9 cellular contexts compared by ENCODE assay signal in the genomic region with DNA sequence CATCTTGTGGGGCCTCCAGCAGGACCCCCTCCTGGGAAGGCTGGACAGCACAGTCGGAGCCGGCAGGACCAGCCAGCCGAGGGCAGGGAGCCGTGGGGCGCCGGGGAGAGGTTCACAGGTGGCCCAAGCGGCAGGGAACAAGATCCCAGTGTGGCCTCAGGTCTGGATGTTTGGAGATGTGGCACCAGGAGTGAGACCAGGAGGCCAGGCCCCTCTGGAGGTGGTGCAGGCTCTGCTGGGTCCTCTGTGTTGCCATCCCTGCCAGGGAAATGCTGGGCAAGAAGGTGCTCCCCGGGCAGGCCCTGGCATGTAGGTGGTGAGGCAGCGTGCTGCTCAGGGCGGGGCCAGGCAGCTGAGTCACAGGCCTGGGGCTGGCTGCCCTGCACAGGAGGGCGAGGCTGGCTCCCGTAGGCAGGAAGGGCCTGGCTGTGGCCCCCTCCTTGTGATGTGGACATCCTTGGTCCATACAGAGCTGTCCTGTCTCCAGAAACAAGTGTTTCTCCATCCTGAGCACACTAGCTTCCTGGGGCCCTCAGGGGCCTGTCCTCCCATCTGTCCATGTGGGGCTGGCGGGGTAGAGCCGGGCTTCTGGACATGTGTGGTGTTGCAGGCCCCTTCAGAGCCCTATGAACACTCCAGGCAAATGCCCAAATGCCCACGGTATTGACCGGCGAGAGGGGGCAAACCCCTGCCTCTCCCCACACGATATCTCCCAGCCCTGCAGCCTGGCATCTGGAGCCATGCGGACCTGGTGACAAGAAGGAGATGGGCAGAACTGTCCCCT. TPM values are rescaled to one million over a fixed set of nuclear protein-coding genes. Genes with fewer than 3 reads are reported as not detected.
A peak's percentile ranks its signal among the peaks of the same experiment; 100 is the strongest.
DNase-seq lines count a peak whose midpoint lies in the region; ATAC-seq, FAIRE-seq and TF ChIP-seq lines count a peak whose summit lies in the region.
"Had no signal": no experiment of that assay in that cellular context is flagged by ENCODE, and none has a peak within 500 bp of the region (broad histone marks: within the 10 kb centered on the region; RNA-seq: fewer than 3 reads in every experiment).

No MANE protein-coding gene starts in this region.

- H3K9me3 Mint-ChIP-seq in natural killer cell: no peaks in the 10 kb centered on the region
- H3K9me3 Mint-ChIP-seq: nephron had no signal

- H3K27me3 Mint-ChIP-seq in natural killer cell (ENCODE audit: low read depth in 2 of 2): no peaks in the 10 kb centered on the region

- ATAC-seq in natural killer cell: no peak

- H3K9me3 ChIP-seq in mucosa of stomach (ENCODE audit: control insufficient read depth, low read length): no peaks in the 10 kb centered on the region

- TF ChIP-seq CTCF in natural killer cell (IDR thresholded peaks at IDR 0.05): no peak

- no peaks in the 10 kb centered on the region for H3K36me3 ChIP-seq in mucosa of stomach (ENCODE audit: control insufficient read depth, insufficient read depth, low read length)

- H3K4me3 ChIP-seq in mucosa of stomach (ENCODE audit: low read length): no peak overlapping the region

- FAIRE-seq in GM19239 (lab: Jason Lieb, UNC): no peak

- no peaks in the 10 kb centered on the region for H3K4me1 Mint-ChIP-seq in natural killer cell

- H3K4me3 Mint-ChIP-seq in natural killer cell: no peak overlapping the region
- H3K4me3 Mint-ChIP-seq: nephron had no signal

- peak; percentile 44 for DNase-seq in DMS79 treated with DMSO at 0.1 percent for 48 hours (lab: John Stamatoyannopoulos, UW)
- peak; percentile 32 for DNase-seq in NCI-H1105 (lab: John Stamatoyannopoulos, UW)
- DNase-seq in astrocyte of the hippocampus (ENCODE audit: low read depth, low spot score): peak; percentile 84
- DNase-seq in natural killer cell: no peak
- DNase-seq in GM19239 (ENCODE audit: insufficient read length, low spot score): no peak
- no peak for DNase-seq in NK-92 (lab: John Stamatoyannopoulos, UW; ENCODE audit: unreplicated experiment)
- DNase-seq in NCI-H146 (lab: John Stamatoyannopoulos, UW): no peak

- H3K36me3 Mint-ChIP-seq in natural killer cell: no peaks in the 10 kb centered on the region

- H3K9ac ChIP-seq in mucosa of stomach (ENCODE audit: low read length): peak overlapping the region; percentile 25

- H3K4me1 ChIP-seq in mucosa of stomach (ENCODE audit: control insufficient read depth, insufficient read depth, low read length): peaks cover 13% of the 10 kb centered on the region

- no peak overlapping the region for H3K27ac Mint-ChIP-seq in natural killer cell
- H3K27ac Mint-ChIP-seq: nephron had no signal

- H3K27me3 ChIP-seq in mucosa of stomach (ENCODE audit: control insufficient read depth, insufficient read depth, low read length): no peaks in the 10 kb centered on the region

- intact Hi-C loops in natural killer cell (cut with micrococcal nuclease): no loop called here

RNA-seq across cellular contexts. Expression of a gene that starts 4.8 kb away (rescaled TPM):
- total RNA-seq in natural killer cell: under 1 TPM in 2 of 3 donors, not detected in 1; 0.43 to 0.54 TPM

RNA-seq across cellular contexts. Expression of a gene that starts 26.1 kb away (rescaled TPM):
- 1 to 10 TPM; 1.3 to 2.9 (median 1.6) TPM for total RNA-seq in natural killer cell

Comparison
In these comparisons a context has a peak if more than half of its experiments do, and no peak if none do; other contexts are left out.
1. DNase-seq: peak in DMS79 treated with DMSO at 0.1 percent for 48 hours (single experiment), NCI-H1105 (single experiment) and astrocyte of the hippocampus (single experiment); none in natural killer cell (single experiment), GM19239 (single experiment), NK-92 (single experiment) and NCI-H146 (single experiment).